12 cellular contexts compared by ENCODE assay signal in genomic region chr1:245997471-245998258, GRCh38.
A peak's percentile ranks its signal among the peaks of the same experiment; 100 is the strongest.
DNase-seq lines count a peak whose midpoint lies in the region; ATAC-seq and TF ChIP-seq lines count a peak whose summit lies in the region.
"Had no signal": no experiment of that assay in that cellular context is flagged by ENCODE, and none has a peak within 500 bp of the region (broad histone marks: within the 10 kb centered on the region; RNA-seq: fewer than 3 reads in every experiment).

No MANE protein-coding gene starts in this region.

- TF ChIP-seq CTCF in cardiac fibroblast (IDR thresholded peaks at IDR 0.05; ENCODE audit: low read depth, low read length) = no peak

- DNase-seq in AG08395 (ENCODE audit: low spot score) = peak; percentile 12
- peak; percentile 81 for DNase-seq in M059J (ENCODE audit: low read depth)
- peak; percentile 69 to 88 for DNase-seq in cardiac fibroblast (ENCODE audit: low read depth in 2 of 2)
- DNase-seq in kidney glomerular epithelial cell (lab: John Stamatoyannopoulos, UW) = peak; percentile 28
- DNase-seq in stimulated activated naive CD4-positive, alpha-beta T cell treated with Interleukin-2 at 50 U/mL for 16 hours (lab: John Stamatoyannopoulos, UW) = no peak
- no peak for DNase-seq in NK-92 (lab: John Stamatoyannopoulos, UW; ENCODE audit: unreplicated experiment)
- DNase-seq in superior temporal gyrus (ENCODE audit: extremely low spot score) = no peak
- DNase-seq: effector CD8-positive, alpha-beta T cell; NCI-H187 treated with DMSO at 0.1 percent for 48 hours; Peyer's patch had no signal

- ATAC-seq in HG03432 (IDR thresholded peaks at IDR 0.05; ENCODE audit: unreplicated experiment) = no peak
- ATAC-seq: activated CD4-positive, CD25-positive, alpha-beta regulatory T cell treated with anti-CD3 and anti-CD28 coated beads, Interleukin-2, amount 50 U/mL, for 24 hours had no signal

- H3K4me3 ChIP-seq in cardiac fibroblast (replicated peaks in 1 of 2; ENCODE audit: low read depth in 2 of 2, low read length in 2 of 2) = no peak overlapping the region
- H3K4me3 ChIP-seq: Peyer's patch had no signal

Comparison
In these comparisons a context has a peak if more than half of its experiments do, and no peak if none do; other contexts are left out.
1. DNase-seq: peak in AG08395 (single experiment), M059J (single experiment), cardiac fibroblast (2 of 2) and kidney glomerular epithelial cell (single experiment); none in stimulated activated naive CD4-positive, alpha-beta T cell treated with Interleukin-2 at 50 U/mL for 16 hours (single experiment), NK-92 (single experiment) and superior temporal gyrus (single experiment).